1 cellular context compared by ENCODE assay signal in genomic region chr10:112949128-112949823, GRCh38.
TF ChIP-seq lines count a peak whose summit lies in the region.

No MANE protein-coding gene starts in this region.

TF ChIP-seq in HepG2, 621 proteins besides CTCF, POLR2A, EP300 and RAD21 (continued from another document and continues in another):
- TF ChIP-seq ZBTB39 (CRISPR knock-in tag; IDR thresholded peaks at IDR 0.05): no peak
- no peak for TF ChIP-seq ZNF569 (CRISPR knock-in tag; IDR thresholded peaks at IDR 0.05; ENCODE audit: borderline replicate concordance)
- TF ChIP-seq CCAR2 (optimal IDR thresholded peaks at IDR 0.05; ENCODE audit: low read depth, low read length): no peak
- no peak for TF ChIP-seq HNRNPUL1 (IDR thresholded peaks at IDR 0.05; ENCODE audit: low read depth, low read length)
- no peak for TF ChIP-seq ZNF276 (CRISPR knock-in tag; IDR thresholded peaks at IDR 0.05; ENCODE audit: low read depth)
- peak; percentile 31 for TF ChIP-seq ASH2L (IDR thresholded peaks at IDR 0.05; ENCODE audit: insufficient read length, low read depth, low read length)
- TF ChIP-seq SKIL (CRISPR knock-in tag; IDR thresholded peaks at IDR 0.05; ENCODE audit: borderline replicate concordance): no peak
- no peak for TF ChIP-seq E2F1 (CRISPR knock-in tag; IDR thresholded peaks at IDR 0.05)
- TF ChIP-seq ZSCAN31 (CRISPR knock-in tag; IDR thresholded peaks at IDR 0.05; ENCODE audit: low read depth): no peak
- no peak for TF ChIP-seq ZNF660 (CRISPR knock-in tag; IDR thresholded peaks at IDR 0.05; ENCODE audit: borderline replicate concordance, low read depth)
- no peak for TF ChIP-seq ZNF839 (CRISPR knock-in tag; IDR thresholded peaks at IDR 0.05; ENCODE audit: borderline replicate concordance)
- no peak for TF ChIP-seq MAF1 (CRISPR knock-in tag; IDR thresholded peaks at IDR 0.05; ENCODE audit: borderline replicate concordance)
- no peak for TF ChIP-seq IKZF1 (IDR thresholded peaks at IDR 0.05)
- no peak for TF ChIP-seq ZNF878 (CRISPR knock-in tag; IDR thresholded peaks at IDR 0.05)
- no peak for TF ChIP-seq SP5 (CRISPR knock-in tag; IDR thresholded peaks at IDR 0.05; ENCODE audit: borderline replicate concordance, low read depth)
- no peak for TF ChIP-seq U2AF2 (IDR thresholded peaks at IDR 0.05; ENCODE audit: low read depth, low read length)
- no peak for TF ChIP-seq THAP9 (CRISPR knock-in tag; IDR thresholded peaks at IDR 0.05; ENCODE audit: borderline replicate concordance)
- no peak for TF ChIP-seq HES4 (CRISPR knock-in tag; IDR thresholded peaks at IDR 0.05; ENCODE audit: borderline replicate concordance)
- no peak for TF ChIP-seq ZNF83 (CRISPR knock-in tag; IDR thresholded peaks at IDR 0.05; ENCODE audit: borderline replicate concordance)
- TF ChIP-seq KMT2B (CRISPR knock-in tag; IDR thresholded peaks at IDR 0.05): no peak
- TF ChIP-seq MTA3 (CRISPR knock-in tag; IDR thresholded peaks at IDR 0.05): no peak
- no peak for TF ChIP-seq YEATS2 (CRISPR knock-in tag; IDR thresholded peaks at IDR 0.05; ENCODE audit: borderline replicate concordance)
- peak; percentile 87 for TF ChIP-seq ZEB1 (IDR thresholded peaks at IDR 0.05; ENCODE audit: insufficient replicate concordance, low read depth)
- TF ChIP-seq ZHX2 (IDR thresholded peaks at IDR 0.05; ENCODE audit: low read depth): no peak
- no peak for TF ChIP-seq ZHX2 (CRISPR knock-in tag; IDR thresholded peaks at IDR 0.05; ENCODE audit: borderline replicate concordance)
- no peak for TF ChIP-seq PITX1 (CRISPR knock-in tag; IDR thresholded peaks at IDR 0.05)
- no peak for TF ChIP-seq NR2F1 (CRISPR knock-in tag; IDR thresholded peaks at IDR 0.05)
- 0 out of 2 replicates have a peak, but pooled peaks have one; percentile 0 for TF ChIP-seq ZFY (CRISPR knock-in tag; IDR thresholded peaks at IDR 0.05)
- TF ChIP-seq SUZ12 (IDR thresholded peaks at IDR 0.05; ENCODE audit: low read depth, low read length): no peak
- TF ChIP-seq STAG1 (CRISPR knock-in tag; IDR thresholded peaks at IDR 0.05): 0 out of 2 replicates have a peak, but pooled peaks have one; percentile 2
- no peak for TF ChIP-seq ERF (CRISPR knock-in tag; IDR thresholded peaks at IDR 0.05)
- 0 out of 2 replicates have a peak, but pooled peaks have one; percentile 7 for TF ChIP-seq ZNF609 (CRISPR knock-in tag; IDR thresholded peaks at IDR 0.05; ENCODE audit: borderline replicate concordance)
- peak; percentile 69; the same call in 1 of the 2 replicates for TF ChIP-seq NCOR1 (IDR thresholded peaks at IDR 0.05; ENCODE audit: borderline replicate concordance, low read length)
